Comparison of ENCODE assay signal across 8 cellular contexts in genomic region chrX:69493193-69493592, GRCh38. TPM values are rescaled to one million over a fixed set of nuclear protein-coding genes. Genes with fewer than 3 reads are reported as not detected.
DNase-seq lines count a peak whose midpoint lies in the region; ATAC-seq lines count a peak whose summit lies in the region.

No MANE protein-coding gene starts in this region.

- DNase-seq in NCI-H82 (lab: John Stamatoyannopoulos, UW) (peak; percentile 76), NCI-H82 treated with DMSO at 0.1 percent for 48 hours (lab: John Stamatoyannopoulos, UW; ENCODE audit: unreplicated experiment) (no peak), M059J (ENCODE audit: low read depth) (peak; percentile 14), left lobe of liver (ENCODE audit: low spot score) (peak; percentile 51), LoVo (ENCODE audit: low spot score) (no peak)
- DNase-seq in activated naive CD8-positive, alpha-beta T cell treated with anti-CD3 and anti-CD28 coated beads, Interleukin-2, amount 10 ng/mL, durations not matched to agents 7 days and 5 days, result no peak

- peak; percentile 36 for ATAC-seq in activated naive CD8-positive, alpha-beta T cell treated with anti-CD3 and anti-CD28 coated beads, Interleukin-2, amount 10 ng/mL, durations not matched to agents 7 days and 5 days (ENCODE audit: low read depth)
- ATAC-seq in left lobe of liver (peak; percentile 92), GM19023 (IDR thresholded peaks at IDR 0.05; ENCODE audit: unreplicated experiment) (no peak), HG03457 (IDR thresholded peaks at IDR 0.05; ENCODE audit: unreplicated experiment) (no peak)

- H3K27me3 Mint-ChIP-seq in activated naive CD8-positive, alpha-beta T cell treated with anti-CD3 and anti-CD28 coated beads, Interleukin-2, amount 10 ng/mL, durations not matched to agents 7 days and 5 days, result peaks cover 2% of the 10 kb centered on the region

- POLR2A ChIA-PET in activated naive CD8-positive, alpha-beta T cell treated with anti-CD3 and anti-CD28 coated beads, Interleukin-2, amount 10 ng/mL, durations not matched to agents 7 days and 5 days (lab: Charles Lee), result no interaction called here

- H3K27ac Mint-ChIP-seq in activated naive CD8-positive, alpha-beta T cell treated with anti-CD3 and anti-CD28 coated beads, Interleukin-2, amount 10 ng/mL, durations not matched to agents 7 days and 5 days, result no peak overlapping the region

- H3K36me3 Mint-ChIP-seq in activated naive CD8-positive, alpha-beta T cell treated with anti-CD3 and anti-CD28 coated beads, Interleukin-2, amount 10 ng/mL, durations not matched to agents 7 days and 5 days, result no peaks in the 10 kb centered on the region

- no peak overlapping the region for H3K4me3 Mint-ChIP-seq in activated naive CD8-positive, alpha-beta T cell treated with anti-CD3 and anti-CD28 coated beads, Interleukin-2, amount 10 ng/mL, durations not matched to agents 7 days and 5 days

- no peaks in the 10 kb centered on the region for H3K4me1 Mint-ChIP-seq in activated naive CD8-positive, alpha-beta T cell treated with anti-CD3 and anti-CD28 coated beads, Interleukin-2, amount 10 ng/mL, durations not matched to agents 7 days and 5 days

- no peaks in the 10 kb centered on the region for H3K9me3 Mint-ChIP-seq in activated naive CD8-positive, alpha-beta T cell treated with anti-CD3 and anti-CD28 coated beads, Interleukin-2, amount 10 ng/mL, durations not matched to agents 7 days and 5 days

RNA-seq across cellular contexts. Expression of gene NALF2, which starts 10.9 kb away (rescaled TPM):
- total RNA-seq in M059J (2014; rRNA removed; shearing (Covaris generic)), result not detected in 2 replicates
- not detected for total RNA-seq in activated naive CD8-positive, alpha-beta T cell treated with anti-CD3 and anti-CD28 coated beads, Interleukin-2, amount 10 ng/mL, durations not matched to agents 7 days and 5 days
- total RNA-seq in left lobe of liver, result 0.33 TPM

Comparison
In these comparisons a context has a peak if more than half of its experiments do, and no peak if none do; other contexts are left out.
1. DNase-seq: peak in NCI-H82 (single experiment), M059J (single experiment) and left lobe of liver (single experiment); none in NCI-H82 treated with DMSO at 0.1 percent for 48 hours (single experiment), activated naive CD8-positive, alpha-beta T cell treated with anti-CD3 and anti-CD28 coated beads, Interleukin-2, amount 10 ng/mL, durations not matched to agents 7 days and 5 days (single experiment) and LoVo (single experiment).
2. ATAC-seq: peak in activated naive CD8-positive, alpha-beta T cell treated with anti-CD3 and anti-CD28 coated beads, Interleukin-2, amount 10 ng/mL, durations not matched to agents 7 days and 5 days (single experiment) and left lobe of liver (single experiment); none in GM19023 (single experiment) and HG03457 (single experiment).